In genomic region chr12:53749986-53750811, GRCh38 we compare ENCODE assay signal across 1 cellular context.
TF ChIP-seq lines count a peak whose summit lies in the region.

No MANE protein-coding gene starts in this region.

TF ChIP-seq in SK-N-SH, 30 proteins besides CTCF, POLR2A, EP300 and RAD21 (continued from another document):
- no peak for TF ChIP-seq FOXM1 (IDR thresholded peaks at IDR 0.05; ENCODE audit: low read depth)
